ENCODE assay signal across 8 cellular contexts in the genomic region with DNA sequence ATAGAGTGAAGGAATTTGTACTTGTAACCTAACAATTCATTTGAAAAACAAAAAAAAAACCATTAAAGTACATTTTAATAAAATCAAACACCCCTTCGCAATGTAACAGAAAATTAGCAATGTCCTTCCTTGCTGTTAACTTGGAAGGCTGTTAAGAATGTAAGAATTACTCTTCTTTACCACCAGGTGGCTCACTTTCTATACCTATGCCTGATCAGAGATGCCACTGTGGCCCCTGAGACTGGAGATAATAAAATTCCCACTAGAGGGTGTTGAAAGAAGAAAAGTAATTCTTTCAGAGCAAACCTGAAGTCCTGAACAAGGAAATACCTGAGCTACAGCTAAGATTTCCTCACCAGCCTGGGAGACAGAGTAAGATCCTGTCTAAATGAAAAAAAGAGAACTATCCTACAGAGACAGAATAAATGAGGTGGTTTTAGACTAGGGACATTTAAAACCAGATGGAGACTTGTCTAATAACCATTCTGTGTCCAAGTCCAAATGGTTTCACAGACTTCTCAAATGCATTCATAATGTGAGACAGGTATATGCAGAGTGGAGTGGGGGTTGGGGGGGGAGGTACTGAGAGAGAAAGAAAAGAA.
DNase-seq lines count a peak whose midpoint lies in the region; ATAC-seq lines count a peak whose summit lies in the region.

No MANE protein-coding gene starts in this region.

- peak; percentile 64 for DNase-seq in activated CD4-positive, alpha-beta T cell treated with anti-CD3 and anti-CD28 coated beads, Interleukin-2, amount 10 ng/mL, durations not matched to agents 24 days and 14 days
- DNase-seq in activated CD4-positive, alpha-beta T cell treated with anti-CD3 and anti-CD28 coated beads for 1 hour, result no peak
- DNase-seq in NCI-H510A treated with DMSO at 0.1 percent for 48 hours (lab: John Stamatoyannopoulos, UW) (peak; percentile 82), astrocyte of the hippocampus (ENCODE audit: low read depth, low spot score) (peak; percentile 51), left colon (peak in 1 of 2 donors; percentile 5), DMS79 (lab: John Stamatoyannopoulos, UW) (no peak)

- ATAC-seq in GM19351 (IDR thresholded peaks at IDR 0.05; ENCODE audit: unreplicated experiment) (peak; percentile 97), HG03159 (IDR thresholded peaks at IDR 0.05; ENCODE audit: unreplicated experiment) (peak; percentile 98), left colon (peak; percentile 53)

- no peaks in the 10 kb centered on the region for H3K4me1 Mint-ChIP-seq in activated CD4-positive, alpha-beta T cell treated with anti-CD3 and anti-CD28 coated beads, Interleukin-2, amount 10 ng/mL, durations not matched to agents 24 days and 14 days

- no peak overlapping the region for H3K27ac Mint-ChIP-seq in activated CD4-positive, alpha-beta T cell treated with anti-CD3 and anti-CD28 coated beads, Interleukin-2, amount 10 ng/mL, durations not matched to agents 24 days and 14 days

- H3K36me3 Mint-ChIP-seq in activated CD4-positive, alpha-beta T cell treated with anti-CD3 and anti-CD28 coated beads, Interleukin-2, amount 10 ng/mL, durations not matched to agents 24 days and 14 days (ENCODE audit: low read depth), result no peaks in the 10 kb centered on the region

- intact Hi-C loops in activated CD4-positive, alpha-beta T cell treated with anti-CD3 and anti-CD28 coated beads, Interleukin-2, amount 10 ng/mL, durations not matched to agents 24 days and 14 days (cut with micrococcal nuclease), result loop anchor here (1.0 to 5.0 kb wide), 2 partner anchors 585 to 1053 kb away; no protein-coding TSS in a partner anchor
- intact Hi-C loops in left colon (cut with DNase I, micrococcal nuclease), result loop anchor here in 1 of 2 donors (10.0 kb wide), 1 partner anchor 1050 kb away; no protein-coding TSS in a partner anchor

- no peaks in the 10 kb centered on the region for H3K9me3 Mint-ChIP-seq in activated CD4-positive, alpha-beta T cell treated with anti-CD3 and anti-CD28 coated beads, Interleukin-2, amount 10 ng/mL, durations not matched to agents 24 days and 14 days

- no peak overlapping the region for H3K4me3 Mint-ChIP-seq in activated CD4-positive, alpha-beta T cell treated with anti-CD3 and anti-CD28 coated beads, Interleukin-2, amount 10 ng/mL, durations not matched to agents 24 days and 14 days

- H3K27me3 Mint-ChIP-seq in activated CD4-positive, alpha-beta T cell treated with anti-CD3 and anti-CD28 coated beads, Interleukin-2, amount 10 ng/mL, durations not matched to agents 24 days and 14 days, result peaks cover 15% of the 10 kb centered on the region

Comparison
In these comparisons a context has a peak if more than half of its experiments do, and no peak if none do; other contexts are left out.
1. DNase-seq: peak in activated CD4-positive, alpha-beta T cell treated with anti-CD3 and anti-CD28 coated beads, Interleukin-2, amount 10 ng/mL, durations not matched to agents 24 days and 14 days (single experiment), NCI-H510A treated with DMSO at 0.1 percent for 48 hours (single experiment) and astrocyte of the hippocampus (single experiment); none in activated CD4-positive, alpha-beta T cell treated with anti-CD3 and anti-CD28 coated beads for 1 hour (single experiment) and DMS79 (single experiment).
2. Peak in every context shown above with its lines, with median percentiles within 50 percentile points of each other: ATAC-seq.